In the genomic region with DNA sequence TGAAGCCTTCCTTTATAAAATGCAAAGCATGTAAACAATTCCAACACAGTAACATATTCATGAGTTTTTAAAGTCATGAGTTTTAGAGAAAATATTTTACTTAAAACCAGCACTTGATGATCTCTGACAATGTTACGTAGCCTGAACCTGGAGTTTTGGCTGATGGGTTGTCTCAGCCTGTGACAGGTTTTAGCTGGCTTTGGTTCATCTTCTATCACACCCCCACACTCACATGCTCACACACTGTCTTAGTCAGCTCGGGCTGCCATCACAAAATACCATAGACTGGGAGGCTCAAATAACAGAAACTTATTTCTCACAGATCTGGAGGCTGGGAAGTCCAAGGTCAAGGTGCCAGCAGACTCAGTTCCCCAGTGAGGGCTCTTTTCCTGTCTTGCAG, we compare ENCODE assay signal across 13 cellular contexts. TPM values are rescaled to one million over a fixed set of nuclear protein-coding genes. Genes with fewer than 3 reads are reported as not detected.
"Had no signal": no experiment of that assay in that cellular context is flagged by ENCODE, and none has a peak within 500 bp of the region (broad histone marks: within the 10 kb centered on the region; RNA-seq: fewer than 3 reads in every experiment).

No MANE protein-coding gene starts in this region.

RNA-seq across cellular contexts. Expression of a gene that starts 50.6 kb away (rescaled TPM):
- total RNA-seq: activated B cell treated with CpG ODN at 0.5 μM for 24 hours; activated CD4-positive, alpha-beta memory T cell treated with anti-CD3 and anti-CD28 coated beads for 36 hours; activated CD4-positive, alpha-beta T cell treated with anti-CD3 and anti-CD28 coated beads, Interleukin-2, amount 10 ng/mL, durations not matched to agents 24 days and 14 days; activated CD8-positive, alpha-beta memory T cell treated with anti-CD3 and anti-CD28 coated beads for 36 hours; activated CD8-positive, alpha-beta T cell treated with anti-CD3 and anti-CD28 coated beads for 36 hours; activated naive CD4-positive, alpha-beta T cell treated with anti-CD3 and anti-CD28 coated beads for 36 hours; activated naive CD4-positive, alpha-beta T cell treated with anti-CD3 and anti-CD28 coated beads, Interleukin-2, amount 50 U/mL, for 72 hours; activated naive CD8-positive, alpha-beta T cell treated with anti-CD3 and anti-CD28 coated beads for 36 hours; activated T-helper 1 cell treated with anti-CD3 and anti-CD28 coated beads, Interleukin-12 subunit alpha, Interleukin-12 subunit beta, Interleukin-2, Interleukin-4 antibody, amounts not matched to agents 30 ng/mL and 10 ng/mL and 1 ng/mL, durations not matched to agents 14 hours and 24 hours and 36 hours; adrenal gland; astrocyte; body of pancreas; cardiac muscle cell had no signal
- polyA plus RNA-seq: cardiac muscle cell had no signal
